Comparison of ENCODE assay signal across 17 cellular contexts in the genomic region with DNA sequence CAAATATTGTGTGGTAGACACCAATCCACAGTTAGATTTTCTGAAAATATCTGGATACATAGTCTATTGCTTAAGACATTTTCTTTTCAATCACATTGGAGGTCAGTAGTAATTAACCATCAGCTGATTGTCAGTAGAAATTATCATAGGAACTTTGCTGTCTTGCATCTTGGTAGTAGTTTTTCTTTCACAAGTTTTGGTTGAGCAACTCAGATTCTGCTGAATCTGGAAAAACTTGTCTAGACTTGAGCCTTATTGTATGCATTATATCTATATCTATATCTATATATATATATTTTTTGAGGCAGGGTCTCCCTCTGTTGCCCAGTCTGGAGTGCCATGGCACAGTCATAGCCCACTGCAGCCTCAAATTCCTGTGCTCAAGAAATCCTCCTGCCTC. TPM values are rescaled to one million over a fixed set of nuclear protein-coding genes. Genes with fewer than 3 reads are reported as not detected.
A peak's percentile ranks its signal among the peaks of the same experiment; 100 is the strongest.
DNase-seq lines count a peak whose midpoint lies in the region; FAIRE-seq and TF ChIP-seq lines count a peak whose summit lies in the region.
"Had no signal": no experiment of that assay in that cellular context is flagged by ENCODE, and none has a peak within 500 bp of the region (broad histone marks: within the 10 kb centered on the region; RNA-seq: fewer than 3 reads in every experiment).

No MANE protein-coding gene starts in this region.

- no peak for TF ChIP-seq POLR2A in breast epithelium (IDR thresholded peaks at IDR 0.05)

- no peak for TF ChIP-seq CTCF in MCF 10A (IDR thresholded peaks at IDR 0.05; ENCODE audit: unreplicated experiment)
- no peak for TF ChIP-seq CTCF in breast epithelium (IDR thresholded peaks at IDR 0.05)
- no peak for TF ChIP-seq CTCF in epithelial cell of esophagus (IDR thresholded peaks at IDR 0.05; ENCODE audit: insufficient read depth, low read depth, low read length, missing control alignments)
- TF ChIP-seq CTCF in keratinocyte (optimal IDR thresholded peaks at IDR 0.05 in 1 of 3, IDR thresholded peaks at IDR 0.05 in 1 of 3, conservative IDR thresholded peaks at IDR 0.05 in 1 of 3; ENCODE audit: extremely low read depth in 1 of 3, insufficient read depth in 2 of 3, low read length in 3 of 3): no peak
- TF ChIP-seq CTCF in type B pancreatic cell (conservative IDR thresholded peaks at IDR 0.05): no peak
- no peak for TF ChIP-seq CTCF in dorsolateral prefrontal cortex (IDR thresholded peaks at IDR 0.05 in 54 of 56, conservative IDR thresholded peaks at IDR 0.05 in 2 of 56; ENCODE audit: low read depth in 1 of 56, partially characterized antibody in 56 of 56)

- H3K4me3 ChIP-seq in breast epithelium (no peak overlapping the region), epithelial cell of esophagus (ENCODE audit: low read length) (no peak overlapping the region), keratinocyte (ENCODE audit: control insufficient read depth in 2 of 3, extremely low read depth in 1 of 3, insufficient read depth in 2 of 3, low read depth in 1 of 3, low read length in 3 of 3) (no peak overlapping the region), dorsolateral prefrontal cortex (no peak overlapping the region)
- H3K4me3 ChIP-seq: HAP-1 had no signal

- dilution Hi-C loops in keratinocyte (cut with MboI; ENCODE audit: extremely low pct_ligation_motif_present, low sequenced_read_pairs): no loop called here

- peak; percentile 20 for DNase-seq in MCF 10A (ENCODE audit: unreplicated experiment)
- DNase-seq in breast epithelium (ENCODE audit: low spot score in 2 of 2): no peak
- peak; percentile 65 for DNase-seq in epithelial cell of esophagus (ENCODE audit: low read depth)
- DNase-seq in keratinocyte (ENCODE audit: low read depth, low spot score): no peak
- no peak for DNase-seq in type B pancreatic cell (ENCODE audit: extremely low spot score, unreplicated experiment)
- no peak for DNase-seq in NCI-H345 treated with DMSO at 0.1 percent for 48 hours (lab: John Stamatoyannopoulos, UW; ENCODE audit: unreplicated experiment)
- no peak for DNase-seq in dedifferentiated amniotic fluid mesenchymal stem cell (ENCODE audit: extremely low spot score)
- DNase-seq in dorsolateral prefrontal cortex: no peak
- DNase-seq: COR-L47, DMS53, NCI-H1417 treated with DMSO at 0.1 percent for 48 hours, NCI-H2081 treated with DMSO at 0.1 percent for 48 hours, NCI-H69 had no signal

- H4K20me1 ChIP-seq in keratinocyte (ENCODE audit: control insufficient read depth, extremely low read depth, insufficient read depth, low read length): peaks cover 7% of the 10 kb centered on the region

- no peak overlapping the region for H2AFZ ChIP-seq in keratinocyte (ENCODE audit: control insufficient read depth, low read length)

- H3K4me1 Mint-ChIP-seq in MCF 10A (ENCODE audit: insufficient read depth, unreplicated experiment) (peaks cover 5% of the 10 kb centered on the region), type B pancreatic cell (ENCODE audit: unreplicated experiment) (peaks cover 21% of the 10 kb centered on the region)

- H3K27ac ChIP-seq in breast epithelium (peak overlapping the region in 1 of 2 donors; percentile 44), keratinocyte (ENCODE audit: control insufficient read depth, insufficient read depth, low read length) (peak overlapping the region; percentile 3), dorsolateral prefrontal cortex (peak overlapping the region in 2 of 59 donors; percentile 1 to 30)

- no peaks in the 10 kb centered on the region for H3K4me1 ChIP-seq in breast epithelium
- peaks cover 20% of the 10 kb centered on the region for H3K4me1 ChIP-seq in keratinocyte (ENCODE audit: control insufficient read depth, extremely low read depth, insufficient read depth, low read length)

- H3K9ac ChIP-seq in keratinocyte (ENCODE audit: control insufficient read depth, extremely low read depth, insufficient read depth, low read length): no peak overlapping the region

- H3K27me3 ChIP-seq in breast epithelium: no peaks in the 10 kb centered on the region
- H3K27me3 ChIP-seq in keratinocyte (ENCODE audit: control insufficient read depth, extremely low read depth, insufficient read depth, low read length): no peaks in the 10 kb centered on the region
- no peaks in the 10 kb centered on the region for H3K27me3 ChIP-seq in dorsolateral prefrontal cortex

- no peak overlapping the region for H3K27ac Mint-ChIP-seq in MCF 10A (ENCODE audit: low read depth, unreplicated experiment)
- H3K27ac Mint-ChIP-seq in type B pancreatic cell: peak overlapping the region; percentile 50
- H3K27ac Mint-ChIP-seq: CD14-positive monocyte had no signal

- intact Hi-C loops in MCF 10A (cut with micrococcal nuclease) (no loop called here), breast epithelium (cut with DNase I; ENCODE audit: low total_unique reads) (no loop called here), dorsolateral prefrontal cortex (cut with DNase I) (no loop called here)

- H3K27me3 Mint-ChIP-seq in MCF 10A (ENCODE audit: insufficient read depth, unreplicated experiment) (no peaks in the 10 kb centered on the region), type B pancreatic cell (peaks cover 9% of the 10 kb centered on the region)

- POLR2A ChIA-PET in MCF 10A (lab: Yijun Ruan, JAX): interaction anchor here (1.3 to 2.2 kb wide), 2 partner anchors 8 to 82 kb away, joined by 4 to 7 read pairs; no protein-coding TSS in a partner anchor

- H3K36me3 ChIP-seq in breast epithelium (no peaks in the 10 kb centered on the region), keratinocyte (ENCODE audit: control insufficient read depth in 2 of 2, extremely low read depth in 1 of 2, insufficient read depth in 2 of 2, low read length in 2 of 2) (peaks cover 15 to 18% of the 10 kb centered on the region in 2 experiments)

- H3K4me3 Mint-ChIP-seq in MCF 10A (ENCODE audit: unreplicated experiment) (no peak overlapping the region), type B pancreatic cell (peak overlapping the region; percentile 70)
- H3K4me3 Mint-ChIP-seq: CD14-positive monocyte had no signal

- H3K9me3 Mint-ChIP-seq in MCF 10A (ENCODE audit: unreplicated experiment) (no peaks in the 10 kb centered on the region), type B pancreatic cell (no peaks in the 10 kb centered on the region)
- H3K9me3 Mint-ChIP-seq: CD14-positive monocyte had no signal

- peaks cover 89% of the 10 kb centered on the region for H3K79me2 ChIP-seq in keratinocyte (ENCODE audit: control insufficient read depth, insufficient read depth, low read length)

- no TSS peak for BruUV-seq in MCF 10A (replicated peaks; lab: Mats Ljungman, UMichigan)

- H3K36me3 Mint-ChIP-seq in MCF 10A (ENCODE audit: insufficient read depth, unreplicated experiment) (peaks cover 45% of the 10 kb centered on the region), type B pancreatic cell (peaks cover 16% of the 10 kb centered on the region)

- H3K9me1 ChIP-seq in keratinocyte (ENCODE audit: control insufficient read depth, extremely low read depth, insufficient read depth, low read length): no peaks in the 10 kb centered on the region

- FAIRE-seq in keratinocyte (lab: Jason Lieb, UNC): no peak
- FAIRE-seq: GM12891, HepG2 had no signal

- H3K9me3 ChIP-seq in breast epithelium (no peaks in the 10 kb centered on the region), keratinocyte (ENCODE audit: control insufficient read depth, low read depth, low read length) (no peaks in the 10 kb centered on the region)
- H3K9me3 ChIP-seq: HAP-1 had no signal

- H3K4me2 ChIP-seq in keratinocyte (ENCODE audit: control insufficient read depth, extremely low read depth, insufficient read depth, low read depth, low read length): peak overlapping the region; percentile 25

- CTCF ChIA-PET in MCF 10A (lab: Yijun Ruan, JAX): no interaction called here

RNA-seq across cellular contexts. Expression of gene RAB11A, which starts 4.0 kb away (rescaled TPM):
- total RNA-seq in MCF 10A (2022): 139 and 164 TPM in 2 replicates
- total RNA-seq in breast epithelium: 100 to 1,000 TPM; 108 to 156 (median 147) TPM
- 356 to 649 TPM (median 537 TPM) in 3 replicates for polyA plus RNA-seq in keratinocyte
- 542 TPM for polyA plus RNA-seq in keratinocyte (2011; ENCODE audit: low read depth)
- polyA plus RNA-seq in keratinocyte (2011; cell fraction: cytosol; rRNA removed): 603 and 936 TPM in 2 replicates
- 444 and 474 TPM in 2 replicates for polyA plus RNA-seq in keratinocyte (2011; cell fraction: nucleus; rRNA removed)
- polyA plus RNA-seq in keratinocyte (2012; ENCODE audit: low replicate concordance): 359 and 594 TPM in 2 replicates
- polyA minus RNA-seq in keratinocyte: 116 to 357 TPM (median 214 TPM) in 3 replicates
- polyA minus RNA-seq in keratinocyte (2011; cell fraction: cytosol; rRNA and poly(A)+ RNA removed): 89.8 TPM
- 21.9 and 103 TPM in 2 replicates for polyA minus RNA-seq in keratinocyte (2011; cell fraction: nucleus; rRNA and poly(A)+ RNA removed)
- 266 and 484 TPM in 2 replicates for total RNA-seq in type B pancreatic cell (ENCODE audit: low replicate concordance)
- 100 to 1,000 TPM in 119 of 120 experiments, 10 to 100 TPM in 1; 88.8 to 241 (median 186) TPM for total RNA-seq in dorsolateral prefrontal cortex

Comparison
In these comparisons a context has a peak if more than half of its experiments do, and no peak if none do; other contexts are left out.
1. DNase-seq: peak in MCF 10A (single experiment) and epithelial cell of esophagus (single experiment); none in breast epithelium (0 of 2), keratinocyte (single experiment), type B pancreatic cell (single experiment), NCI-H345 treated with DMSO at 0.1 percent for 48 hours (single experiment), dedifferentiated amniotic fluid mesenchymal stem cell (single experiment) and dorsolateral prefrontal cortex (0 of 10).